ENCODE assay signal across 9 cellular contexts in the genomic region with DNA sequence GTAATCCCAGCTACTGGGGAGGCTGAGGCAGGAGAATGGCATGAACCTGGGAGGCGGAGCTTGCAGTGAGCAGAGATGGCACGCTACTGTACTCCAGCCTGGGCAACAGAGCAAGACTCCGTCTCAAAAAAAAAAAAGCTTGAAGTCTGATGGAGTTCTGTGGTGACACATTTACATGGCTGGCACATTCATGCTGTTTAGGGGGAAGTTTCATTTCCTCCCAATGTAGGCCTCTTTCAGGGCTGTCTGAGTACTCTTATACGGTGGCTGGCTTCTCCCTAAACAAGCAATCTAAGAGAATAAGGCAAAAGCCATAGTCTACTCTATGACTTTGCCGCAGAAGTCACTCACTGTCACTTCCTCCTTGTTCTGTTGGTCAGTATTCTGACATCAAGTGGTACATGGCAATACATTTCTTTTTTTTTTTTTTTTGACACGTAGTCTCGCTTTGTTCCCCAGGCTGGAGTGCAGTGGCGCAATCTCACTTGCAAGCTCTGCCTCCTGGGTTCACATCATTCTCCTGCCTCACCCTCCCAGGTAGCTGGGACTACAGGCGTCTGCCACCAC. TPM values are rescaled to one million over a fixed set of nuclear protein-coding genes. Genes with fewer than 3 reads are reported as not detected.
A peak's percentile ranks its signal among the peaks of the same experiment; 100 is the strongest.
DNase-seq lines count a peak whose midpoint lies in the region; ATAC-seq, FAIRE-seq and TF ChIP-seq lines count a peak whose summit lies in the region.
"Had no signal": no experiment of that assay in that cellular context is flagged by ENCODE, and none has a peak within 500 bp of the region (broad histone marks: within the 10 kb centered on the region; RNA-seq: fewer than 3 reads in every experiment).

No MANE protein-coding gene starts in this region.

- no peak overlapping the region for H3K9ac ChIP-seq in HepG2 (ENCODE audit: insufficient read depth, low read depth, low read length)

- peaks cover 0 to 2% (median 0%) of the 10 kb centered on the region in 3 donors for H3K27me3 Mint-ChIP-seq in immature natural killer cell (ENCODE audit: low read depth in 3 of 3)

- H3K4me2 ChIP-seq in HepG2 (ENCODE audit: low read depth, low read length) = no peak overlapping the region

- in situ Hi-C loops in HepG2 (cut with HindIII; ENCODE audit: extremely low pct_ligation_motif_present, low pct_unique_long_range_greater_than_20kb) = no loop called here

- H3K27ac Mint-ChIP-seq in immature natural killer cell = peak overlapping the region in 2 of 6 donors; percentile 6 to 51

- no TSS peak for BruUV-seq in HepG2 (replicated peaks; lab: Mats Ljungman, UMichigan)

- 96% methylated on average over 9 of the region's 9 CpGs for WGBS in HepG2 (ENCODE audit: low lambda C conversion rate)

- CTCF ChIA-PET in HepG2 (lab: Yijun Ruan, JAX; ENCODE audit: low intra/inter-chr PET ratio, low total read pairs) = no interaction called here

- H3K36me3 ChIP-seq in HepG2 (replicated peaks in 1 of 2; ENCODE audit: control insufficient read depth in 1 of 2, insufficient read depth in 2 of 2, low read length in 2 of 2) = peaks cover 2 to 39% of the 10 kb centered on the region in 2 experiments; a peak in 4 of 5 replicates

- TF ChIP-seq CTCF in GM12865 (IDR thresholded peaks at IDR 0.05; ENCODE audit: insufficient read depth, low read depth, low read length, missing control alignments) (no peak), HL-60 (IDR thresholded peaks at IDR 0.05; ENCODE audit: insufficient read depth, low read length) (no peak), HepG2 (CRISPR knock-in tag; IDR thresholded peaks at IDR 0.05) (no peak)

- H3K27me3 ChIP-seq in HL-60 (ENCODE audit: insufficient read depth, poor library complexity, severe bottlenecking) = no peaks in the 10 kb centered on the region
- no peaks in the 10 kb centered on the region for H3K27me3 ChIP-seq in HepG2 (ENCODE audit: control insufficient read depth in 1 of 2, insufficient read depth in 2 of 2, low read length in 2 of 2)

- H3K4me1 ChIP-seq in HepG2 (ENCODE audit: insufficient read depth, low read length) = peaks cover 44% of the 10 kb centered on the region

- no peak overlapping the region for H2AFZ ChIP-seq in HepG2 (ENCODE audit: low read length)

- POLR2A ChIA-PET in HepG2 (lab: Yijun Ruan, JAX) = interaction anchor here (0.7 kb wide), 1 partner anchor 9 kb away, joined by 3 read pairs; no protein-coding TSS in a partner anchor

- intact Hi-C loops in HepG2 (cut with micrococcal nuclease; ENCODE audit: unreplicated experiment) = no loop called here

- H3K4me3 Mint-ChIP-seq in immature natural killer cell = no peak overlapping the region

- no peak for TF ChIP-seq RAD21 in HepG2 (CRISPR knock-in tag; IDR thresholded peaks at IDR 0.05)

- no peak for TF ChIP-seq EP300 in HepG2 (IDR thresholded peaks at IDR 0.05; ENCODE audit: low read depth in 2 of 2, low read length in 2 of 2)
- TF ChIP-seq EP300 in HepG2 (CRISPR knock-in tag; IDR thresholded peaks at IDR 0.05; ENCODE audit: borderline replicate concordance) = no peak

- peak overlapping the region; percentile 18 for H3K27ac ChIP-seq in HL-60 (replicated peaks)
- H3K27ac ChIP-seq in HepG2 (ENCODE audit: extremely low read length, insufficient read depth, low read length) = no peak overlapping the region

- peaks cover 12% of the 10 kb centered on the region for H4K20me1 ChIP-seq in HepG2 (ENCODE audit: insufficient read depth, low read length)

- H3K4me1 Mint-ChIP-seq in immature natural killer cell = peaks cover 13 to 45% of the 10 kb centered on the region in 2 donors

- no peaks in the 10 kb centered on the region for H3K9me3 ChIP-seq in HepG2 (ENCODE audit: low read length)

- H3K4me3 ChIP-seq in GM12865 (ENCODE audit: low read depth, low read length) (no peak overlapping the region), HL-60 (replicated peaks; ENCODE audit: insufficient read depth, low read length) (no peak overlapping the region), HepG2 (replicated peaks in 1 of 3; ENCODE audit: insufficient read depth in 1 of 3, low read depth in 2 of 3, low read length in 3 of 3) (no peak overlapping the region)

- H3K36me3 Mint-ChIP-seq in immature natural killer cell = peaks cover 8 to 21% (median 9%) of the 10 kb centered on the region in 3 donors

- no peak for FAIRE-seq in HepG2 (lab: Jason Lieb, UNC)

- H3K79me2 ChIP-seq in HepG2 (ENCODE audit: insufficient read depth, low read length) = peaks cover 26% of the 10 kb centered on the region

- ATAC-seq in GM21526 (IDR thresholded peaks at IDR 0.05; ENCODE audit: low FRiP score, unreplicated experiment) (peak; percentile 49), HepG2 (peak; percentile 25; the same call in 2 of the 3 replicates)

- peak; percentile 71 for DNase-seq in GM12865 (ENCODE audit: low read depth)
- peak; percentile 57 to 83 for DNase-seq in HL-60 (ENCODE audit: low read depth in 1 of 2, low spot score in 1 of 2)
- no peak for DNase-seq in HepG2 (ENCODE audit: low spot score)
- no peak for DNase-seq in retina
- DNase-seq in immature natural killer cell = no peak
- DNase-seq in DMS114 treated with DMSO at 0.1 percent for 48 hours (lab: John Stamatoyannopoulos, UW; ENCODE audit: unreplicated experiment) = no peak
- DNase-seq in cerebellum (ENCODE audit: low spot score) = no peak
- DNase-seq: activated CD4-positive, alpha-beta T cell treated with anti-CD3 and anti-CD28 coated beads, Interleukin-2, amount 50 U/mL, for 4 hours had no signal

- no peaks in the 10 kb centered on the region for H3K9me3 Mint-ChIP-seq in immature natural killer cell

- no peak for TF ChIP-seq POLR2A in HepG2 (IDR thresholded peaks at IDR 0.05; ENCODE audit: insufficient read depth in 1 of 2, low read depth in 2 of 2, low read length in 2 of 2)

TF ChIP-seq in HepG2, 621 proteins besides CTCF, POLR2A, EP300 and RAD21:
- TF ChIP-seq, protein P1, sequence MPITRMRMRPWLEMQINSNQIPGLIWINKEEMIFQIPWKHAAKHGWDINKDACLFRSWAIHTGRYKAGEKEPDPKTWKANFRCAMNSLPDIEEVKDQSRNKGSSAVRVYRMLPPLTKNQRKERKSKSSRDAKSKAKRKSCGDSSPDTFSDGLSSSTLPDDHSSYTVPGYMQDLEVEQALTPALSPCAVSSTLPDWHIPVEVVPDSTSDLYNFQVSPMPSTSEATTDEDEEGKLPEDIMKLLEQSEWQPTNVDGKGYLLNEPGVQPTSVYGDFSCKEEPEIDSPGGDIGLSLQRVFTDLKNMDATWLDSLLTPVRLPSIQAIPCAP (CRISPR knock-in tag; IDR thresholded peaks at IDR 0.05; ENCODE audit: low read depth) = no peak
- TF ChIP-seq ZNF121 (CRISPR knock-in tag; IDR thresholded peaks at IDR 0.05) = peak; percentile 62

RNA-seq across cellular contexts. Expression of a gene that starts 41.2 kb away (rescaled TPM):
- total RNA-seq in HepG2 (2016; rRNA removed; fragmentation: Illumina TruSeq; extraction: Trizol) = 38.0 and 39.1 TPM in 2 replicates
- 8.0 and 10.0 TPM in 2 replicates for total RNA-seq in HepG2 (2016; cell fraction: cytosol; rRNA removed; fragmentation: Illumina TruSeq; extraction: Trizol; ENCODE audit: low read depth)
- total RNA-seq in HepG2 (2016; cell fraction: insoluble cytoplasmic fraction; rRNA removed; fragmentation: Illumina TruSeq; extraction: Trizol) = 38.9 and 40.8 TPM in 2 replicates
- total RNA-seq in HepG2 (2016; cell fraction: membrane; rRNA removed; fragmentation: Illumina TruSeq; extraction: Trizol) = 16.7 and 17.4 TPM in 2 replicates
- total RNA-seq in HepG2 (2016; cell fraction: nucleus; rRNA removed; fragmentation: Illumina TruSeq; extraction: Trizol) = 15.8 and 16.7 TPM in 2 replicates
- polyA plus RNA-seq in HepG2 (2011; rRNA removed) = 5.5 and 10.7 TPM in 2 replicates
- polyA plus RNA-seq in HepG2 (2011; cell fraction: cytosol; rRNA removed) = 6.3 and 12.4 TPM in 2 replicates
- polyA plus RNA-seq in HepG2 (2011; cell fraction: nucleus; rRNA removed) = 2.1 and 4.8 TPM in 2 replicates
- 3.6 and 9.4 TPM in 2 replicates for polyA plus RNA-seq in HepG2 (2012)
- 7.6 and 9.8 TPM in 2 replicates for polyA plus RNA-seq in HepG2 (2016; cell fraction: cytosol; fragmentation: Illumina TruSeq; extraction: Trizol; ENCODE audit: low read depth)
- 32.4 and 36.3 TPM in 2 replicates for polyA plus RNA-seq in HepG2 (2016; cell fraction: insoluble cytoplasmic fraction; fragmentation: Illumina TruSeq; extraction: Trizol; ENCODE audit: low read depth)
- 12.1 and 12.9 TPM in 2 replicates for polyA plus RNA-seq in HepG2 (2016; cell fraction: membrane; fragmentation: Illumina TruSeq; extraction: Trizol; ENCODE audit: low read depth)
- 19.0 and 19.7 TPM in 2 replicates for polyA plus RNA-seq in HepG2 (2016; cell fraction: nucleus; fragmentation: Illumina TruSeq; extraction: Trizol; ENCODE audit: insufficient read depth, low read depth)
- 6.3 and 25.7 TPM in 2 replicates for polyA minus RNA-seq in HepG2 (2011; rRNA and poly(A)+ RNA removed; ENCODE audit: low replicate concordance)
- polyA minus RNA-seq in HepG2 (2011; cell fraction: cytosol; rRNA and poly(A)+ RNA removed) = 3.9 and 7.8 TPM in 2 replicates
- 3.6 and 4.9 TPM in 2 replicates for polyA minus RNA-seq in HepG2 (2011; cell fraction: nucleus; rRNA and poly(A)+ RNA removed)
- polyA plus RNA-seq in immature natural killer cell = 1 to 10 TPM in 1 of 3 donors, under 1 TPM in 2; 0.35 to 2.4 (median 0.44) TPM
- 4.6 TPM for total RNA-seq in cerebellum

RNA-seq across cellular contexts. Expression of a gene that starts 41.5 kb away (rescaled TPM):
- total RNA-seq in HepG2 (2016; rRNA removed; fragmentation: Illumina TruSeq; extraction: Trizol) (106 and 162 TPM in 2 replicates), cerebellum (50.7 TPM)
- 19.7 and 25.0 TPM in 2 replicates for total RNA-seq in HepG2 (2016; cell fraction: cytosol; rRNA removed; fragmentation: Illumina TruSeq; extraction: Trizol; ENCODE audit: low read depth)
- 118 and 174 TPM in 2 replicates for total RNA-seq in HepG2 (2016; cell fraction: insoluble cytoplasmic fraction; rRNA removed; fragmentation: Illumina TruSeq; extraction: Trizol)
- 24.3 and 25.6 TPM in 2 replicates for total RNA-seq in HepG2 (2016; cell fraction: membrane; rRNA removed; fragmentation: Illumina TruSeq; extraction: Trizol)
- total RNA-seq in HepG2 (2016; cell fraction: nucleus; rRNA removed; fragmentation: Illumina TruSeq; extraction: Trizol) = 99.9 and 110 TPM in 2 replicates
- polyA plus RNA-seq in HepG2 (2011; rRNA removed) (38.6 and 59.5 TPM in 2 replicates), immature natural killer cell (1 to 10 TPM; 2.6 to 6.5 (median 4.0) TPM)
- 24.1 and 33.2 TPM in 2 replicates for polyA plus RNA-seq in HepG2 (2011; cell fraction: cytosol; rRNA removed)
- 44.2 and 78.6 TPM in 2 replicates for polyA plus RNA-seq in HepG2 (2011; cell fraction: nucleus; rRNA removed)
- 24.1 and 45.2 TPM in 2 replicates for polyA plus RNA-seq in HepG2 (2012)
- polyA plus RNA-seq in HepG2 (2016; cell fraction: cytosol; fragmentation: Illumina TruSeq; extraction: Trizol; ENCODE audit: low read depth) = 4.8 and 5.5 TPM in 2 replicates
- polyA plus RNA-seq in HepG2 (2016; cell fraction: insoluble cytoplasmic fraction; fragmentation: Illumina TruSeq; extraction: Trizol; ENCODE audit: low read depth) = 145 and 155 TPM in 2 replicates
- polyA plus RNA-seq in HepG2 (2016; cell fraction: membrane; fragmentation: Illumina TruSeq; extraction: Trizol; ENCODE audit: low read depth) = 11.6 and 13.5 TPM in 2 replicates
- polyA plus RNA-seq in HepG2 (2016; cell fraction: nucleus; fragmentation: Illumina TruSeq; extraction: Trizol; ENCODE audit: insufficient read depth, low read depth) = 118 and 119 TPM in 2 replicates
- 33.6 and 331 TPM in 2 replicates for polyA minus RNA-seq in HepG2 (2011; rRNA and poly(A)+ RNA removed; ENCODE audit: low replicate concordance)
- polyA minus RNA-seq in HepG2 (2011; cell fraction: cytosol; rRNA and poly(A)+ RNA removed) = 11.1 and 19.5 TPM in 2 replicates
- polyA minus RNA-seq in HepG2 (2011; cell fraction: nucleus; rRNA and poly(A)+ RNA removed) = 72.7 and 75.4 TPM in 2 replicates

Comparison
In these comparisons a context has a peak if more than half of its experiments do, and no peak if none do; other contexts are left out.
1. DNase-seq: peak in GM12865 (single experiment) and HL-60 (2 of 2); none in HepG2 (single experiment), retina (single experiment), immature natural killer cell (0 of 3), DMS114 treated with DMSO at 0.1 percent for 48 hours (single experiment) and cerebellum (single experiment).